Comparison of ENCODE assay signal across 25 cellular contexts in the genomic region with DNA sequence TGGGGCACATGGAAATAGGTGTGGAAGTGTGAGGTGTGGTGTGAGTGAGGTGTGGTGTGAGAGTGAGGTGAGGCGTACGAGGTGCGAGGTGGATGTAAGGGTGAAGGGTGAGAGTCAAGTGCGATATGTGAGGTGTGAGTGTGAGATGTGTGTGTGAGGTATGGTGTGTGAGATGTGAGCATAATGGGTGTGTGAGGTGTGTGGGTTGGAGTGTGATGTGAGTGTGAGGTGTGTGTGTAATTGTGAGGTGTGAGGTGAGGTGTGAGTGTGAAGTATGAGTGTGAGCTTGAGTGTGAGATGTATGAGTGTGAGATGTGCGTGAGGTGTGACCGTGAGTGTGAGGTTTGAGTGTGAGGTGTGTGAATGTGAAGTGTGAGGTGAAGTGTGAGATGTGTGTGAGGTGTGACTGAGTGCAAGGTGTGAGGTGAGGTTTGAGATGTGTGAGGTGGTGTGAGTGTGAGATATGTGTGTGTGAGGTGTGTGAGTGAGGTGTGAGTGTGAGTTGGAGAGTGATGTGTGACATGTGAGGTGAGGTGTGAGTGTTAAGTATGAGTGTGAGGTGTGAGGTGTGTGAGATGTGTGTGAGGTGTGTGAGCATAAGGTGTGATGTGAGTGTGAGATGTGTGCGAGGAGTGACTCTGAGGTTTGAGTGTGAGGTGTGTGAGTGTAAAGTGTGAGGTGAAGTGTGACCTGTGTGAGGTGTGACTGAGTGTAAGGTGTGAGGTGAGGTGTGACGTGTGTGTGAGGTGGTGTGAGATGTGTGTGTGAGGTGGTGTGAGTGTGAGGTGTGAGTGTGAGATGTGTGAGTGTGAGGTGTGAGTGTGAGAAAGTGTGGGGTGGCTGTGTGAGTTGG.
DNase-seq lines count a peak whose midpoint lies in the region; ATAC-seq and TF ChIP-seq lines count a peak whose summit lies in the region.
"Had no signal": no experiment of that assay in that cellular context is flagged by ENCODE, and none has a peak within 500 bp of the region (broad histone marks: within the 10 kb centered on the region; RNA-seq: fewer than 3 reads in every experiment).

No MANE protein-coding gene starts in this region.

- peak overlapping the region; percentile 98 for H2BK15ac ChIP-seq in IMR-90 (ENCODE audit: low read depth, low read length)

- ATAC-seq in IMR-90 (ENCODE audit: low read depth) = no peak
- ATAC-seq: lower lobe of right lung, Panc1, T-helper 17 cell, upper lobe of right lung had no signal

- H3K23ac ChIP-seq in IMR-90 (ENCODE audit: low read depth, low read length) = peak overlapping the region; percentile 94

- no peak for DNase-seq in GM23248
- no peak for DNase-seq in IMR-90
- DNase-seq in coronary artery (ENCODE audit: low spot score) = no peak
- DNase-seq in posterior vena cava (ENCODE audit: low spot score) = peak; percentile 46
- no peak for DNase-seq in HCEC 1CT
- DNase-seq in HPDE6-E6E7 (ENCODE audit: extremely low spot score) = no peak
- no peak for DNase-seq in NCI-H1930 (lab: John Stamatoyannopoulos, UW)
- DNase-seq: activated CD4-positive, alpha-beta memory T cell treated with anti-CD3 and anti-CD28 coated beads, Interleukin-2, amount 10 ng/mL, durations not matched to agents 7 days and 5 days; activated CD4-positive, alpha-beta T cell treated with anti-CD3 and anti-CD28 coated beads for 1 hour; activated CD8-positive, alpha-beta memory T cell treated with anti-CD3 and anti-CD28 coated beads, Interleukin-2, amount 50 U/mL, for 48 hours; activated naive CD8-positive, alpha-beta T cell treated with anti-CD3 and anti-CD28 coated beads for 36 hours; CD4-positive, CD25-positive, alpha-beta regulatory T cell; KBM-7; lower lobe of right lung; NCI-H2029 treated with DMSO at 0.1 percent for 48 hours; NCI-H2227 treated with DMSO at 0.1 percent for 48 hours; NCI-H526 treated with DMSO at 0.1 percent for 48 hours; stimulated activated CD4-positive, alpha-beta T cell treated with anti-CD3 and anti-CD28 coated beads, Interleukin-12 subunit alpha, Interleukin-12 subunit beta, amount 100 ng/mL, for 4 hours; stimulated activated CD4-positive, alpha-beta T cell treated with anti-CD3 and anti-CD28 coated beads, Interleukin-4, amount 100 ng/mL, for 1 hour; substantia nigra; T-helper 17 cell; upper lobe of right lung had no signal

- peak overlapping the region; percentile 23 for H3K56ac ChIP-seq in IMR-90 (ENCODE audit: extremely low read depth, insufficient read depth, low read length)

- H3K4me1 ChIP-seq in GM23248 (ENCODE audit: insufficient read depth) = peaks cover 17% of the 10 kb centered on the region
- peaks cover 26% of the 10 kb centered on the region for H3K4me1 ChIP-seq in IMR-90 (ENCODE audit: control insufficient read depth, insufficient read depth, low read length)

- H3K27me3 ChIP-seq in GM23248 (replicated peaks; ENCODE audit: insufficient read depth) (peaks cover 32% of the 10 kb centered on the region), IMR-90 (ENCODE audit: control insufficient read depth, insufficient read depth, low read length) (no peaks in the 10 kb centered on the region; the same call in 1 of the 2 replicates)
- H3K27me3 ChIP-seq: MG63, ovary had no signal

- H3K79me1 ChIP-seq in IMR-90 (ENCODE audit: low read depth in 1 of 2, low read length in 2 of 2) = peaks cover 4 to 28% of the 10 kb centered on the region in 2 experiments; a peak in 3 of 4 replicates

- H3K4ac ChIP-seq in IMR-90 (ENCODE audit: low read depth, low read length) = peak overlapping the region; percentile 99

- H3K27ac ChIP-seq in GM23248 (no peak overlapping the region), IMR-90 (ENCODE audit: insufficient read depth, low read length) (no peak overlapping the region; the same call in 1 of the 2 replicates), coronary artery (peak overlapping the region; percentile 31 to 42)
- H3K27ac ChIP-seq: lower lobe of right lung, ovary, upper lobe of right lung had no signal

- no peak overlapping the region for H2AFZ ChIP-seq in GM23248
- H2AFZ ChIP-seq in IMR-90 (replicated peaks; ENCODE audit: low read length, poor library complexity) = peak overlapping the region; percentile 86

- H4K5ac ChIP-seq in IMR-90 (ENCODE audit: low read depth, low read length) = peak overlapping the region; percentile 7; the same call in 1 of the 2 replicates

- BruUV-seq in IMR-90 (replicated peaks; lab: Mats Ljungman, UMichigan) = no TSS peak

- peak overlapping the region; percentile 98 for H4K91ac ChIP-seq in IMR-90 (ENCODE audit: insufficient read depth, low read depth, low read length)

- no peaks in the 10 kb centered on the region for H3K36me3 ChIP-seq in GM23248 (ENCODE audit: low read depth)
- no peaks in the 10 kb centered on the region for H3K36me3 ChIP-seq in IMR-90 (ENCODE audit: control insufficient read depth, insufficient read depth, low read length)
- H3K36me3 ChIP-seq: lower lobe of right lung, MG63, ovary, upper lobe of right lung had no signal

- 88 to 93% methylated on average over 8 of the region's 8 CpGs for WGBS in GM23248 (ENCODE audit: low coverage in 1 of 2, low lambda C conversion rate in 2 of 2, missing lambda C conversion rate in 2 of 2), 2 experiments
- WGBS in IMR-90 (ENCODE audit: extremely low coverage in 2 of 2, insufficient read length in 1 of 2), 2 experiments = 94 to 98% methylated on average over 8 of the region's 8 CpGs

- peaks cover 29% of the 10 kb centered on the region for H3K9me1 ChIP-seq in IMR-90 (ENCODE audit: insufficient read depth, low read length)

- no peak; the same call in 1 of the 2 replicates for TF ChIP-seq POLR2A in IMR-90 (IDR thresholded peaks at IDR 0.05; ENCODE audit: low read depth, low read length)

- in situ Hi-C loops in GM23248 (cut with MboI) (no loop called here), IMR-90 (cut with MboI; ENCODE audit: low sequenced_read_pairs) (no loop called here)

- H3K18ac ChIP-seq in IMR-90 (ENCODE audit: low read depth, low read length) = peak overlapping the region; percentile 39

- no peaks in the 10 kb centered on the region for H3K79me2 ChIP-seq in GM23248 (ENCODE audit: insufficient read depth)

- H3K4me3 ChIP-seq in GM23248 (no peak overlapping the region), IMR-90 (ENCODE audit: insufficient read depth, low read depth, low read length) (no peak overlapping the region), coronary artery (peak overlapping the region; percentile 52)
- H3K4me3 ChIP-seq: lower lobe of right lung, MG63, ovary, upper lobe of right lung had no signal

- CTCF ChIA-PET in IMR-90 (lab: Yijun Ruan, JAX) = no interaction called here

- H2BK20ac ChIP-seq in IMR-90 (ENCODE audit: low read depth, low read length) = peak overlapping the region; percentile 90

- no peaks in the 10 kb centered on the region for H3K9me3 ChIP-seq in GM23248 (ENCODE audit: low read depth)
- H3K9me3 ChIP-seq in IMR-90 (ENCODE audit: control insufficient read depth, insufficient read depth, low read length) = no peaks in the 10 kb centered on the region
- H3K9me3 ChIP-seq: lower lobe of right lung, MG63, ovary, upper lobe of right lung had no signal

- POLR2A ChIA-PET in IMR-90 (lab: Charles Lee; ENCODE audit: unreplicated experiment) = no interaction called here

- no peaks in the 10 kb centered on the region; the same call in 1 of the 2 replicates for H3F3A ChIP-seq in GM23248 (ENCODE audit: insufficient read depth)

- dilution Hi-C loops in IMR-90 (cut with HindIII; ENCODE audit: low sequenced_read_pairs, unreplicated experiment) = no loop called here

- peak overlapping the region; percentile 74 to 88 for H4K8ac ChIP-seq in IMR-90 (ENCODE audit: low read depth in 2 of 2, low read length in 2 of 2)

- no peaks in the 10 kb centered on the region for H3K9me2 ChIP-seq in GM23248 (ENCODE audit: insufficient read depth)

- peak overlapping the region; percentile 96 for H3K14ac ChIP-seq in IMR-90 (replicated peaks; ENCODE audit: low read depth, low read length)

- peak overlapping the region; percentile 99 for H2BK120ac ChIP-seq in IMR-90 (ENCODE audit: low read depth, low read length)

- intact Hi-C loops in IMR-90 (cut with micrococcal nuclease) (no loop called here), posterior vena cava (cut with DNase I) (no loop called here)

- H4K20me1 ChIP-seq in GM23248 (ENCODE audit: insufficient read depth) = no peaks in the 10 kb centered on the region
- no peaks in the 10 kb centered on the region for H4K20me1 ChIP-seq in IMR-90 (ENCODE audit: insufficient read depth, low read length)

- no peak overlapping the region for H3K9ac ChIP-seq in GM23248
- no peak overlapping the region for H3K9ac ChIP-seq in IMR-90 (ENCODE audit: low read depth, low read length)

- peak overlapping the region; percentile 98 for H2AK5ac ChIP-seq in IMR-90 (ENCODE audit: low read depth, low read length)

- peak overlapping the region; percentile 48 for H2BK5ac ChIP-seq in IMR-90 (ENCODE audit: low read depth, low read length, poor library complexity, severe bottlenecking)

- TF ChIP-seq CTCF in IMR-90 (conservative IDR thresholded peaks at IDR 0.05; ENCODE audit: low read depth, low read length) (no peak), coronary artery (IDR thresholded peaks at IDR 0.05) (no peak)

- no peak for TF ChIP-seq RAD21 in IMR-90 (IDR thresholded peaks at IDR 0.05; ENCODE audit: low read length)

- H2AK9ac ChIP-seq in IMR-90 (replicated peaks; ENCODE audit: low read depth, low read length, poor library complexity) = peak overlapping the region; percentile 96

- H3K4me2 ChIP-seq in GM23248 (ENCODE audit: unreplicated experiment) = peak overlapping the region; percentile 40
- no peak overlapping the region for H3K4me2 ChIP-seq in IMR-90 (ENCODE audit: low read depth, low read length)

TF ChIP-seq in IMR-90, 13 proteins besides CTCF, POLR2A, EP300 and RAD21:
- TF ChIP-seq MAFK (IDR thresholded peaks at IDR 0.05; ENCODE audit: low read depth, low read length) = no peak
- TF ChIP-seq CHD1 (IDR thresholded peaks at IDR 0.05; ENCODE audit: low read depth, low read length) = no peak

Comparison
In these comparisons a context has a peak if more than half of its experiments do, and no peak if none do; other contexts are left out.
1. H3K27ac ChIP-seq: peak in coronary artery (2 of 2); none in GM23248 (single experiment) and IMR-90 (single experiment).